In genomic region chr10:127850944-127851343, GRCh38 we compare ENCODE assay signal across 23 cellular contexts. TPM values are rescaled to one million over a fixed set of nuclear protein-coding genes. Genes with fewer than 3 reads are reported as not detected.
"Had no signal": no experiment of that assay in that cellular context is flagged by ENCODE, and none has a peak within 500 bp of the region (broad histone marks: within the 10 kb centered on the region; RNA-seq: fewer than 3 reads in every experiment).

No MANE protein-coding gene starts in this region.

- H3K27ac ChIP-seq: ascending aorta, body of pancreas had no signal

- ATAC-seq: activated CD4-positive, CD25-positive, alpha-beta regulatory T cell treated with anti-CD3 and anti-CD28 coated beads, Interleukin-2, amount 50 U/mL, for 24 hours; activated CD8-positive, alpha-beta T cell treated with anti-CD3 and anti-CD28 coated beads, Interleukin-2, amount 10 ng/mL, durations not matched to agents 7 days and 5 days; activated naive CD4-positive, alpha-beta T cell treated with anti-CD3 and anti-CD28 coated beads, Interleukin-2, amount 50 U/mL, for 72 hours; activated naive CD8-positive, alpha-beta T cell treated with anti-CD3 and anti-CD28 coated beads, Interleukin-2, amount 50 U/mL, for 24 hours; activated T-cell treated with anti-CD3 and anti-CD28 coated beads, Interleukin-2, amount 50 U/mL, for 4 hours; body of pancreas; PC-3 had no signal

- DNase-seq: activated CD4-positive, alpha-beta T cell treated with anti-CD3 and anti-CD28 coated beads for 48 hours; activated CD4-positive, alpha-beta T cell treated with anti-CD3 and anti-CD28 coated beads, Interleukin-2, amount 50 U/mL, for 4 hours; activated CD8-positive, alpha-beta T cell treated with anti-CD3 and anti-CD28 coated beads, Interleukin-2, amount 10 ng/mL, durations not matched to agents 7 days and 5 days; activated effector memory CD4-positive, alpha-beta T cell treated with anti-CD3 and anti-CD28 coated beads, Interleukin-2, amount 50 U/mL, for 16 hours; activated naive CD4-positive, alpha-beta T cell treated with Interleukin-2 at 50 U/mL for 16 hours; activated naive CD8-positive, alpha-beta T cell treated with anti-CD3 and anti-CD28 coated beads, Interleukin-2, amount 50 U/mL, for 24 hours; activated T-cell treated with anti-CD3 and anti-CD28 coated beads, Interleukin-2, amount 50 U/mL, for 4 hours; amniotic stem cell; body of pancreas; Kasumi-1; KBM-7; NCI-H146; NCI-H187 treated with DMSO at 0.1 percent for 48 hours; NCI-H2081 treated with DMSO at 0.1 percent for 48 hours; NCI-H446; NCI-H524; PC-3; SHP77 had no signal

- H3K4me3 ChIP-seq: ascending aorta, body of pancreas had no signal

RNA-seq across cellular contexts. Expression of gene CLRN3, which starts 41.8 kb away (rescaled TPM):
- total RNA-seq: activated CD8-positive, alpha-beta T cell treated with anti-CD3 and anti-CD28 coated beads, Interleukin-2, amount 10 ng/mL, durations not matched to agents 7 days and 5 days; activated naive CD4-positive, alpha-beta T cell treated with anti-CD3 and anti-CD28 coated beads, Interleukin-2, amount 50 U/mL, for 72 hours; activated T-cell treated with anti-CD3 and anti-CD28 coated beads, Interleukin-2, amount 50 U/mL, for 4 hours; ascending aorta; bronchial epithelial cell; PC-3; SK-MEL-5 had no signal
